9 cellular contexts compared by ENCODE assay signal in genomic region chr1:160375788-160376524, GRCh38. TPM values are rescaled to one million over a fixed set of nuclear protein-coding genes. Genes with fewer than 3 reads are reported as not detected.
DNase-seq lines count a peak whose midpoint lies in the region; ATAC-seq, FAIRE-seq and TF ChIP-seq lines count a peak whose summit lies in the region.
"Had no signal": no experiment of that assay in that cellular context is flagged by ENCODE, and none has a peak within 500 bp of the region (broad histone marks: within the 10 kb centered on the region; RNA-seq: fewer than 3 reads in every experiment).

No MANE protein-coding gene starts in this region.

- no peaks in the 10 kb centered on the region for H3K9me3 ChIP-seq in vagina
- H3K9me3 ChIP-seq in MG63 = no peaks in the 10 kb centered on the region

- no peak overlapping the region for H3K27ac ChIP-seq in vagina

- ATAC-seq in HG02852 (IDR thresholded peaks at IDR 0.05; ENCODE audit: unreplicated experiment) (peak; percentile 41), GM21447 (IDR thresholded peaks at IDR 0.05; ENCODE audit: unreplicated experiment) (no peak)

- FAIRE-seq in D721Med (lab: Jason Lieb, UNC) = peak; percentile 46

- DNase-seq in D721Med (ENCODE audit: insufficient read length, low spot score) (no peak), kidney tubule cell (ENCODE audit: low spot score) (peak; percentile 47), vagina (ENCODE audit: extremely low spot score in 2 of 2) (peak; percentile 34 to 69), D341Med (ENCODE audit: low spot score) (no peak), MG63 (no peak)
- DNase-seq in activated T-cell treated with anti-CD3 and anti-CD28 coated beads, Interleukin-2, amount 50 U/mL, for 48 hours = peak; percentile 27 to 30

- TF ChIP-seq CTCF in D721Med (IDR thresholded peaks at IDR 0.05; ENCODE audit: insufficient read depth, missing control alignments) = no peak
- TF ChIP-seq CTCF in vagina (IDR thresholded peaks at IDR 0.05) = no peak

- no peak for TF ChIP-seq POLR2A in vagina (IDR thresholded peaks at IDR 0.05)

- no peak overlapping the region for H3K4me3 ChIP-seq in vagina
- no peak overlapping the region for H3K4me3 ChIP-seq in MG63

- no peaks in the 10 kb centered on the region for H3K27me3 ChIP-seq in vagina
- H3K27me3 ChIP-seq in MG63 = no peaks in the 10 kb centered on the region

- H3K36me3 ChIP-seq in vagina (no peaks in the 10 kb centered on the region), MG63 (no peaks in the 10 kb centered on the region)

- H3K4me1 ChIP-seq in vagina = peaks cover 11% of the 10 kb centered on the region

- intact Hi-C loops in vagina (cut with DNase I) = no loop called here

RNA-seq across cellular contexts. Expression of gene NHLH1, which starts 9.1 kb away (rescaled TPM):
- total RNA-seq in vagina = not detected
- total RNA-seq in MG63 (2014; rRNA removed; shearing (Covaris generic); ENCODE audit: low replicate concordance) = not detected in 2 replicates
- total RNA-seq: epithelial cell of proximal tubule had no signal

RNA-seq across cellular contexts. Expression of gene VANGL2, which starts 24.4 kb away (rescaled TPM):
- 11.0 TPM for total RNA-seq in vagina
- total RNA-seq in MG63 (2014; rRNA removed; shearing (Covaris generic); ENCODE audit: low replicate concordance) = not detected in 2 replicates

RNA-seq across cellular contexts. Expression of gene NCSTN, which starts 32.8 kb away (rescaled TPM):
- total RNA-seq in vagina = 50.6 TPM
- total RNA-seq in MG63 (2014; rRNA removed; shearing (Covaris generic); ENCODE audit: low replicate concordance) = 31.5 and 50.6 TPM in 2 replicates

RNA-seq across cellular contexts. Expression of gene COPA, which starts 32.9 kb away (rescaled TPM):
- total RNA-seq in vagina = 106 TPM
- 144 and 206 TPM in 2 replicates for total RNA-seq in MG63 (2014; rRNA removed; shearing (Covaris generic); ENCODE audit: low replicate concordance)

Comparison
In these comparisons a context has a peak if more than half of its experiments do, and no peak if none do; other contexts are left out.
1. DNase-seq: peak in activated T-cell treated with anti-CD3 and anti-CD28 coated beads, Interleukin-2, amount 50 U/mL, for 48 hours (2 of 2), kidney tubule cell (single experiment) and vagina (2 of 2); none in D721Med (single experiment), D341Med (single experiment) and MG63 (single experiment).
2. RNA of gene VANGL2, which starts 24.4 kb away (total RNA-seq): 11.0 TPM in vagina (single experiment); not detected in MG63; every median in the first group is over 10 times any median in the second.